Comparison of ENCODE assay signal across 15 cellular contexts in the genomic region with DNA sequence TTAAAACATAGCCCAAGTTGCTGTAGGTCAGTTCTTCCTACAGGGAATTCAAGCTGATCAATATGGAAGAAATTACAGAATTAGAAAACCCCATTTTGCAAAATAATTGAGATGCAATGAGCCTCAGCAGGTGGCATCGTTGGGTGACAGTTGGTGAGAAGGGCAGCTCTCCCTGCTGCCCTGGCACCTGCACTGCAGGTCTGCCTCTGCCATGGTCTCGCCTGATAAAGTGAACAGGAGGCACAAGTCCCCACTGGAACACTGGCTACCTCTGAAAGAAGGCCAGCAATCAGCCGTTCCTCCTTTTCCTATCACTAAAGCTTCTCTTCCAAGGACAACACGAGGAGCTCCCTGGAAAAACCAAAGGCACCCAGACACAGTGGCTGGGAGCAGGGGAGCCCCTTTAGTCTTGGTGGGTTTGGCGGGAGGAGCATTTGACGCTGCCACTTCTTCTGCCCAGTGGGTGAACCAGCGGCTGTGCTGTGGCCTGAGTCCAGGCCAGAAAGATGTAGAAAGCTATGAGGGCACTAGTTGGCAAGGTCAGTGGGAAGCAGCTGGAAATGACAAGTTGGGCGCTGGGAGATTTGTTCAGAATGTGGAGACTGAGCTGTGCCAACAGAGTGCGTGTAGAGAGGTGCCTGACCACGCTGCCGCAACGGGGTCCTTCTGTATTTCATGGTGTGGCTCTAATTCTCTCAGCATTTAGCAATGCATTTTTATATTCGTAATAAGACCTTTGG.
DNase-seq lines count a peak whose midpoint lies in the region; ATAC-seq and TF ChIP-seq lines count a peak whose summit lies in the region.
"Had no signal": no experiment of that assay in that cellular context is flagged by ENCODE, and none has a peak within 500 bp of the region (broad histone marks: within the 10 kb centered on the region; RNA-seq: fewer than 3 reads in every experiment).

No MANE protein-coding gene starts in this region.

- no peak overlapping the region for H3K4me2 ChIP-seq in neural progenitor cell

- no peaks in the 10 kb centered on the region for H3K36me3 Mint-ChIP-seq in neural progenitor cell
- H3K36me3 Mint-ChIP-seq in natural killer cell treated with Interleukin-12 subunit alpha and Interleukin-12 subunit beta and Interleukin-15 and Interleukin-18, amount 100 ng/mL, for 72 hours, result no peaks in the 10 kb centered on the region

- H2AFZ ChIP-seq in neural progenitor cell (replicated peaks), result peak overlapping the region; percentile 4

- no peak for TF ChIP-seq CTCF in neural progenitor cell (IDR thresholded peaks at IDR 0.05)
- TF ChIP-seq CTCF in Peyer's patch (IDR thresholded peaks at IDR 0.05), result no peak

- no peaks in the 10 kb centered on the region for H3K36me3 ChIP-seq in neural progenitor cell
- no peaks in the 10 kb centered on the region for H3K36me3 ChIP-seq in Peyer's patch

- no peak overlapping the region for H3K27ac ChIP-seq in neural progenitor cell
- no peak overlapping the region for H3K27ac ChIP-seq in Peyer's patch

- H3K9me3 ChIP-seq in neural progenitor cell (ENCODE audit: low read depth), result no peaks in the 10 kb centered on the region
- H3K9me3 ChIP-seq in Peyer's patch, result no peaks in the 10 kb centered on the region
- H3K9me3 ChIP-seq: Caco-2 had no signal

- intact Hi-C loops in left cardiac atrium (cut with DNase I), result loop anchor here in 1 of 2 donors (10.0 kb wide), 1 partner anchor 91 kb away; a partner anchor contains a TSS
- intact Hi-C loops in cardiac septum (cut with DNase I), result no loop called here

- no peaks in the 10 kb centered on the region for H3K79me2 ChIP-seq in neural progenitor cell (ENCODE audit: low read depth)

- peaks cover 21% of the 10 kb centered on the region for H3K4me1 Mint-ChIP-seq in neural progenitor cell
- H3K4me1 Mint-ChIP-seq in natural killer cell treated with Interleukin-12 subunit alpha and Interleukin-12 subunit beta and Interleukin-15 and Interleukin-18, amount 100 ng/mL, for 72 hours (ENCODE audit: low read depth in 2 of 2), result peaks cover 12 to 14% of the 10 kb centered on the region in 2 donors

- H3K4me3 Mint-ChIP-seq in neural progenitor cell, result no peak overlapping the region
- no peak overlapping the region for H3K4me3 Mint-ChIP-seq in natural killer cell treated with Interleukin-12 subunit alpha and Interleukin-12 subunit beta and Interleukin-15 and Interleukin-18, amount 100 ng/mL, for 72 hours
- H3K4me3 Mint-ChIP-seq: HFFc6 had no signal

- H3K4me1 ChIP-seq in neural progenitor cell, result peaks cover 5% of the 10 kb centered on the region
- peaks cover 0 to 11% (median 0%) of the 10 kb centered on the region in 4 donors for H3K4me1 ChIP-seq in Peyer's patch

- peak; percentile 23 to 47 for ATAC-seq in left cardiac atrium
- ATAC-seq in natural killer cell treated with Interleukin-12 subunit alpha and Interleukin-12 subunit beta and Interleukin-15 and Interleukin-18, amount 100 ng/mL, for 72 hours, result no peak
- ATAC-seq: GM12878 had no signal

- DNase-seq in left cardiac atrium, result no peak
- DNase-seq in cardiac septum (ENCODE audit: low spot score), result no peak
- peak; percentile 65 for DNase-seq in RPMI8226
- DNase-seq in neural progenitor cell (ENCODE audit: low spot score), result no peak
- no peak for DNase-seq in Peyer's patch
- no peak for DNase-seq in SW480 (ENCODE audit: low spot score)
- no peak for DNase-seq in natural killer cell treated with Interleukin-12 subunit alpha and Interleukin-12 subunit beta and Interleukin-15 and Interleukin-18, amount 100 ng/mL, for 72 hours (ENCODE audit: low spot score)
- DNase-seq: Caco-2, HFFc6, KBM-7, NCI-H1092 treated with DMSO at 0.1 percent for 48 hours, NCI-H1694 treated with DMSO at 0.1 percent for 48 hours, NCI-H2171 treated with DMSO at 0.1 percent for 48 hours, NCI-H82 had no signal

- H3K4me3 ChIP-seq in neural progenitor cell, result no peak overlapping the region
- no peak overlapping the region for H3K4me3 ChIP-seq in Peyer's patch
- H3K4me3 ChIP-seq: GM12878 had no signal

- peaks cover 11% of the 10 kb centered on the region for H3K27me3 Mint-ChIP-seq in neural progenitor cell (ENCODE audit: insufficient read depth, low read depth)
- peaks cover 5 to 9% of the 10 kb centered on the region in 2 donors for H3K27me3 Mint-ChIP-seq in natural killer cell treated with Interleukin-12 subunit alpha and Interleukin-12 subunit beta and Interleukin-15 and Interleukin-18, amount 100 ng/mL, for 72 hours

- H3K27me3 ChIP-seq in neural progenitor cell (no peaks in the 10 kb centered on the region), Peyer's patch (no peaks in the 10 kb centered on the region)

- H3K9ac ChIP-seq in neural progenitor cell, result no peak overlapping the region

- no peak overlapping the region for H3K27ac Mint-ChIP-seq in neural progenitor cell
- no peak overlapping the region for H3K27ac Mint-ChIP-seq in natural killer cell treated with Interleukin-12 subunit alpha and Interleukin-12 subunit beta and Interleukin-15 and Interleukin-18, amount 100 ng/mL, for 72 hours
- H3K27ac Mint-ChIP-seq: HFFc6 had no signal

- peaks cover 9% of the 10 kb centered on the region for H3K9me3 Mint-ChIP-seq in neural progenitor cell
- peaks cover 4% of the 10 kb centered on the region for H3K9me3 Mint-ChIP-seq in natural killer cell treated with Interleukin-12 subunit alpha and Interleukin-12 subunit beta and Interleukin-15 and Interleukin-18, amount 100 ng/mL, for 72 hours
- H3K9me3 Mint-ChIP-seq: HFFc6 had no signal

- H3F3A ChIP-seq in neural progenitor cell (ENCODE audit: low read depth), result peaks cover 8% of the 10 kb centered on the region

- no peak for TF ChIP-seq POLR2A in Peyer's patch (IDR thresholded peaks at IDR 0.05)

- no peaks in the 10 kb centered on the region for H4K20me1 ChIP-seq in neural progenitor cell (ENCODE audit: low read depth)

Comparison
In these comparisons a context has a peak if more than half of its experiments do, and no peak if none do; other contexts are left out.
1. ATAC-seq: peak in left cardiac atrium (2 of 2); none in natural killer cell treated with Interleukin-12 subunit alpha and Interleukin-12 subunit beta and Interleukin-15 and Interleukin-18, amount 100 ng/mL, for 72 hours (0 of 2).